In genomic region chr1:203776636-203777035, GRCh38 we compare ENCODE assay signal across 9 cellular contexts. TPM values are rescaled to one million over a fixed set of nuclear protein-coding genes. Genes with fewer than 3 reads are reported as not detected.
DNase-seq lines count a peak whose midpoint lies in the region; ATAC-seq, FAIRE-seq and TF ChIP-seq lines count a peak whose summit lies in the region.
"Had no signal": no experiment of that assay in that cellular context is flagged by ENCODE, and none has a peak within 500 bp of the region (broad histone marks: within the 10 kb centered on the region; RNA-seq: fewer than 3 reads in every experiment).

No MANE protein-coding gene starts in this region.

- H2AFZ ChIP-seq in keratinocyte (ENCODE audit: control insufficient read depth, low read length), result no peak overlapping the region

- DNase-seq in A549 (ENCODE audit: low read depth in 1 of 2, low spot score in 1 of 2), result peak in 1 of 2 experiments; percentile 28
- no peak for DNase-seq in keratinocyte (ENCODE audit: low read depth, low spot score)
- no peak for DNase-seq in T-helper 1 cell
- DNase-seq in activated CD8-positive, alpha-beta memory T cell treated with anti-CD3 and anti-CD28 coated beads for 24 hours, result no peak
- DNase-seq: EL had no signal

- no peak overlapping the region for H3K27ac ChIP-seq in A549
- H3K27ac ChIP-seq in keratinocyte (ENCODE audit: control insufficient read depth, insufficient read depth, low read length), result no peak overlapping the region

- no peaks in the 10 kb centered on the region for H3K4me1 ChIP-seq in A549
- no peaks in the 10 kb centered on the region for H3K4me1 ChIP-seq in keratinocyte (ENCODE audit: control insufficient read depth, extremely low read depth, insufficient read depth, low read length)

- no peaks in the 10 kb centered on the region for H3K79me2 ChIP-seq in keratinocyte (ENCODE audit: control insufficient read depth, insufficient read depth, low read length)

- no peak for TF ChIP-seq EP300 in A549 (IDR thresholded peaks at IDR 0.05)

- H3K4me2 ChIP-seq in A549, result no peak overlapping the region
- H3K4me2 ChIP-seq in keratinocyte (ENCODE audit: control insufficient read depth, extremely low read depth, insufficient read depth, low read depth, low read length), result no peak overlapping the region

- H3K9me3 ChIP-seq in A549, result no peaks in the 10 kb centered on the region
- no peaks in the 10 kb centered on the region for H3K9me3 ChIP-seq in keratinocyte (ENCODE audit: control insufficient read depth, low read depth, low read length)

- dilution Hi-C loops in keratinocyte (cut with MboI; ENCODE audit: extremely low pct_ligation_motif_present, low sequenced_read_pairs), result no loop called here

- H3K27me3 ChIP-seq in keratinocyte (ENCODE audit: control insufficient read depth, extremely low read depth, insufficient read depth, low read length), result no peaks in the 10 kb centered on the region

- TF ChIP-seq CTCF in A549 (IDR thresholded peaks at IDR 0.05) (peak; percentile 23; the same call in 2 of the 3 replicates), GM12872 (IDR thresholded peaks at IDR 0.05; ENCODE audit: insufficient read depth, low read depth, low read length) (peak; percentile 39; the same call in 1 of the 3 replicates), keratinocyte (optimal IDR thresholded peaks at IDR 0.05 in 1 of 3, IDR thresholded peaks at IDR 0.05 in 1 of 3, conservative IDR thresholded peaks at IDR 0.05 in 1 of 3; ENCODE audit: extremely low read depth in 1 of 3, insufficient read depth in 2 of 3, low read length in 3 of 3) (peak; percentile 10 to 76 (median 26))

- no peaks in the 10 kb centered on the region for H3K36me3 ChIP-seq in keratinocyte (ENCODE audit: control insufficient read depth in 2 of 2, extremely low read depth in 1 of 2, insufficient read depth in 2 of 2, low read length in 2 of 2)

- H3K9ac ChIP-seq in keratinocyte (ENCODE audit: control insufficient read depth, extremely low read depth, insufficient read depth, low read length), result no peak overlapping the region

- H3K9me1 ChIP-seq in keratinocyte (ENCODE audit: control insufficient read depth, extremely low read depth, insufficient read depth, low read length), result no peaks in the 10 kb centered on the region

- no peaks in the 10 kb centered on the region for H3K9me3 Mint-ChIP-seq in activated T-helper 17 cell treated with anti-CD3 and anti-CD28 coated beads, Interleukin-2, amount 50 U/mL, for 72 hours

- POLR2A ChIA-PET in A549 (lab: Yijun Ruan, JAX), result interaction anchor here (0.6 kb wide), 1 partner anchor 150 kb away, joined by 3 read pairs; the partner anchor contains the start of gene ATP2B4

- H3K4me3 Mint-ChIP-seq in activated T-helper 17 cell treated with anti-CD3 and anti-CD28 coated beads, Interleukin-2, amount 50 U/mL, for 72 hours, result no peak overlapping the region

- TF ChIP-seq POLR2A in A549 (IDR thresholded peaks at IDR 0.05; ENCODE audit: low read length), result no peak

- no peak for FAIRE-seq in A549 (lab: Jason Lieb, UNC)
- FAIRE-seq in keratinocyte (lab: Jason Lieb, UNC), result no peak

- no peaks in the 10 kb centered on the region for H4K20me1 ChIP-seq in keratinocyte (ENCODE audit: control insufficient read depth, extremely low read depth, insufficient read depth, low read length)

- H3K27ac Mint-ChIP-seq in activated T-helper 17 cell treated with anti-CD3 and anti-CD28 coated beads, Interleukin-2, amount 50 U/mL, for 72 hours, result peak overlapping the region; percentile 42

- 47% methylated on average over 4 of the region's 4 CpGs for WGBS in A549 (ENCODE audit: missing lambda C conversion rate)

- peak; percentile 41 to 49; a peak in 4 of 5 replicates for TF ChIP-seq RAD21 in A549 (conservative IDR thresholded peaks at IDR 0.05 in 1 of 2, IDR thresholded peaks at IDR 0.05 in 1 of 2)

- CTCF ChIA-PET in A549 (lab: Yijun Ruan, JAX), result interaction anchor here (1.0 to 1.8 kb wide), 10 partner anchors 8 to 437 kb away, joined by 3 to 9 read pairs (median 3); partner anchors contain the start of gene LAX1

- H3K4me1 Mint-ChIP-seq in activated T-helper 17 cell treated with anti-CD3 and anti-CD28 coated beads, Interleukin-2, amount 50 U/mL, for 72 hours, result peaks cover 9% of the 10 kb centered on the region

- H3K36me3 Mint-ChIP-seq in activated T-helper 17 cell treated with anti-CD3 and anti-CD28 coated beads, Interleukin-2, amount 50 U/mL, for 72 hours (ENCODE audit: low read depth), result peaks cover 58% of the 10 kb centered on the region

- no peaks in the 10 kb centered on the region for H3K27me3 Mint-ChIP-seq in activated T-helper 17 cell treated with anti-CD3 and anti-CD28 coated beads, Interleukin-2, amount 50 U/mL, for 72 hours

- ATAC-seq in A549 (peak; percentile 82 to 89), GM18868 (IDR thresholded peaks at IDR 0.05; ENCODE audit: unreplicated experiment) (no peak), GM21529 (IDR thresholded peaks at IDR 0.05; ENCODE audit: unreplicated experiment) (no peak)
- ATAC-seq in activated T-helper 17 cell treated with anti-CD3 and anti-CD28 coated beads, Interleukin-2, amount 50 U/mL, for 72 hours (replicated peaks), result no peak

- no peak overlapping the region for H3K4me3 ChIP-seq in A549
- no peak overlapping the region for H3K4me3 ChIP-seq in keratinocyte (ENCODE audit: control insufficient read depth in 2 of 3, extremely low read depth in 1 of 3, insufficient read depth in 2 of 3, low read depth in 1 of 3, low read length in 3 of 3)

TF ChIP-seq in A549, 52 proteins besides CTCF, POLR2A, EP300 and RAD21:
- TF ChIP-seq SMC3 (IDR thresholded peaks at IDR 0.05), result 0 out of 3 replicates have a peak, but pooled peaks have one; percentile 20
- TF ChIP-seq NPAS2 (CRISPR knock-in tag; IDR thresholded peaks at IDR 0.05; ENCODE audit: borderline replicate concordance), result no peak

RNA-seq across cellular contexts. Expression of gene LAX1, which starts 11.7 kb away (rescaled TPM):
- not detected in 2 replicates for polyA plus RNA-seq in A549 (2011; rRNA removed)
- not detected in 2 replicates for polyA plus RNA-seq in A549 (2012; cell fraction: cytosol; rRNA removed)
- polyA plus RNA-seq in A549 (2012; cell fraction: nucleus; rRNA removed), result not detected in 2 replicates
- polyA plus RNA-seq in A549 (2017; fragmentation: RNase III; extraction: RNeasy Plus Mini Kit Qiagen cat#74134 plus additional on column Dnase treatment), result not detected in 3 replicates
- not detected in 2 replicates for polyA minus RNA-seq in A549 (2011; rRNA and poly(A)+ RNA removed)
- 10 to 100 TPM; 17.2 to 26.9 TPM for total RNA-seq in activated T-helper 17 cell treated with anti-CD3 and anti-CD28 coated beads, Interleukin-2, amount 50 U/mL, for 72 hours
- polyA plus RNA-seq in keratinocyte, result 0.05 to 0.09 TPM (median 0.07 TPM) in 3 replicates
- not detected for polyA plus RNA-seq in keratinocyte (2011; ENCODE audit: low read depth)
- 0.04 TPM in 1 of 2 replicates, not detected in the other for polyA plus RNA-seq in keratinocyte (2011; cell fraction: cytosol; rRNA removed)
- 0.09 and 0.28 TPM in 2 replicates for polyA plus RNA-seq in keratinocyte (2011; cell fraction: nucleus; rRNA removed)
- polyA plus RNA-seq in keratinocyte (2012; ENCODE audit: low replicate concordance), result not detected in 2 replicates
- 0.16 to 0.30 TPM in 2 of 3 replicates, not detected in the other for polyA minus RNA-seq in keratinocyte
- not detected for polyA minus RNA-seq in keratinocyte (2011; cell fraction: cytosol; rRNA and poly(A)+ RNA removed)
- polyA minus RNA-seq in keratinocyte (2011; cell fraction: nucleus; rRNA and poly(A)+ RNA removed), result not detected in 2 replicates

RNA-seq across cellular contexts. Expression of gene ZBED6, which starts 18.8 kb away (rescaled TPM):
- 10.6 and 13.4 TPM in 2 replicates for polyA plus RNA-seq in A549 (2011; rRNA removed)
- 1.1 and 1.8 TPM in 2 replicates for polyA plus RNA-seq in A549 (2012; cell fraction: cytosol; rRNA removed)
- 1.1 and 1.6 TPM in 2 replicates for polyA plus RNA-seq in A549 (2012; cell fraction: nucleus; rRNA removed)
- 1.5 to 1.8 TPM (median 1.7 TPM) in 3 replicates for polyA plus RNA-seq in A549 (2017; fragmentation: RNase III; extraction: RNeasy Plus Mini Kit Qiagen cat#74134 plus additional on column Dnase treatment)
- 30.7 and 33.4 TPM in 2 replicates for polyA minus RNA-seq in A549 (2011; rRNA and poly(A)+ RNA removed)
- total RNA-seq in activated T-helper 17 cell treated with anti-CD3 and anti-CD28 coated beads, Interleukin-2, amount 50 U/mL, for 72 hours, result 10 to 100 TPM; 21.8 to 39.5 TPM
- polyA plus RNA-seq in keratinocyte, result 8.9 to 11.6 TPM (median 9.6 TPM) in 3 replicates
- polyA plus RNA-seq in keratinocyte (2011; ENCODE audit: low read depth), result 5.6 TPM
- polyA plus RNA-seq in keratinocyte (2011; cell fraction: cytosol; rRNA removed), result 2.9 and 5.3 TPM in 2 replicates
- 16.2 and 17.5 TPM in 2 replicates for polyA plus RNA-seq in keratinocyte (2011; cell fraction: nucleus; rRNA removed)
- 4.6 and 4.8 TPM in 2 replicates for polyA plus RNA-seq in keratinocyte (2012; ENCODE audit: low replicate concordance)
- polyA minus RNA-seq in keratinocyte, result 14.8 to 38.8 TPM (median 31.3 TPM) in 3 replicates
- polyA minus RNA-seq in keratinocyte (2011; cell fraction: cytosol; rRNA and poly(A)+ RNA removed), result 8.2 TPM
- polyA minus RNA-seq in keratinocyte (2011; cell fraction: nucleus; rRNA and poly(A)+ RNA removed), result 24.0 and 42.6 TPM in 2 replicates

RNA-seq across cellular contexts. Expression of gene ZC3H11A, which starts 18.8 kb away (rescaled TPM):
- polyA plus RNA-seq in A549 (2011; rRNA removed) (102 and 119 TPM in 2 replicates), A549 (2017; fragmentation: RNase III; extraction: RNeasy Plus Mini Kit Qiagen cat#74134 plus additional on column Dnase treatment) (41.3 to 43.6 TPM (median 42.6 TPM) in 3 replicates), keratinocyte (60.0 to 83.4 TPM (median 78.1 TPM) in 3 replicates)
- 25.2 and 27.2 TPM in 2 replicates for polyA plus RNA-seq in A549 (2012; cell fraction: cytosol; rRNA removed)
- 26.8 and 39.6 TPM in 2 replicates for polyA plus RNA-seq in A549 (2012; cell fraction: nucleus; rRNA removed)
- 75.3 and 94.2 TPM in 2 replicates for polyA minus RNA-seq in A549 (2011; rRNA and poly(A)+ RNA removed)
- 100 to 1,000 TPM in 1 of 2 donors, 10 to 100 TPM in 1; 88.8 to 117 TPM for total RNA-seq in activated T-helper 17 cell treated with anti-CD3 and anti-CD28 coated beads, Interleukin-2, amount 50 U/mL, for 72 hours
- 41.4 TPM for polyA plus RNA-seq in keratinocyte (2011; ENCODE audit: low read depth)
- polyA plus RNA-seq in keratinocyte (2011; cell fraction: cytosol; rRNA removed), result 34.4 and 53.2 TPM in 2 replicates
- polyA plus RNA-seq in keratinocyte (2011; cell fraction: nucleus; rRNA removed), result 125 and 161 TPM in 2 replicates
- 50.3 and 53.8 TPM in 2 replicates for polyA plus RNA-seq in keratinocyte (2012; ENCODE audit: low replicate concordance)
- 35.6 to 85.3 TPM (median 56.5 TPM) in 3 replicates for polyA minus RNA-seq in keratinocyte
- polyA minus RNA-seq in keratinocyte (2011; cell fraction: cytosol; rRNA and poly(A)+ RNA removed), result 56.2 TPM
- polyA minus RNA-seq in keratinocyte (2011; cell fraction: nucleus; rRNA and poly(A)+ RNA removed), result 83.9 and 132 TPM in 2 replicates

Comparison
In these comparisons a context has a peak if more than half of its experiments do, and no peak if none do; other contexts are left out.
1. ATAC-seq: peak in A549 (2 of 2); none in activated T-helper 17 cell treated with anti-CD3 and anti-CD28 coated beads, Interleukin-2, amount 50 U/mL, for 72 hours (single experiment), GM18868 (single experiment) and GM21529 (single experiment).
2. Peak in every context shown above with its lines, with median percentiles within 50 percentile points of each other: CTCF ChIP-seq.